Comparison of ENCODE assay signal across 1 cellular context in the genomic region with DNA sequence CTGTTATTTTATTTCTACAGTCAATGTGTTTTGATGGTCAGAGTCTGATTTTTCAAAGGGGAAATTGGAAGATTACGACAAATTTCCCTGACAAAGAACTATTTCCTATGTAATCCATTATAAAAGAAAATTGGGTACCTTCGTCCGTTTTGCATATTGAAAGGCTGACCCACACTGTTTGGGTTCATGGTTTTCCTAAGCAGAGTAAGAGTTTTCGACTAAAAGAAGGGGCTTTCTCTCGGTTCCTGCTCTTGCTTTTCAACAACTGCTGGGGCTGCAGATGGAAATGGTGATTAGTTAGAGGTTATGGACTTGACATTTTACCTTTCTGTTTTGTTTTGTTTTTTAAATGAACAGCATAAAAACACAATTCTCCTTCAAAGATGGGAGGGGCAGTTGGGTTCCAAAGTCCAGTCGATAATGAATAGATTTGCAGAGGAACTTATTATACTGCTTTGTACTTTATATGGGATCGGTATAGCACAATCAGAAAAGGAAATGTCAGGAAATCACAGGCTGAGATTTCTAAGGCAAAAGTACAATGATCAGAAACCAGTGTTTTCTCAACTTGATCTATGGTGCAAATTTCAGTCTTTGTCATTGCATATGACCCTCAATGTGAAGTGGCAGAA.
TF ChIP-seq lines count a peak whose summit lies in the region.

No MANE protein-coding gene starts in this region.

TF ChIP-seq in HepG2, 621 proteins besides CTCF, POLR2A, EP300 and RAD21:
- TF ChIP-seq SMYD3 (CRISPR knock-in tag; IDR thresholded peaks at IDR 0.05): no peak
- no peak for TF ChIP-seq MATR3 (CRISPR knock-in tag; IDR thresholded peaks at IDR 0.05)
- TF ChIP-seq GPBP1L1 (CRISPR knock-in tag; IDR thresholded peaks at IDR 0.05): no peak
- TF ChIP-seq ZNF18 (CRISPR knock-in tag; IDR thresholded peaks at IDR 0.05; ENCODE audit: insufficient replicate concordance): no peak
- no peak for TF ChIP-seq ZBTB42 (CRISPR knock-in tag; IDR thresholded peaks at IDR 0.05)
- no peak for TF ChIP-seq PHF5A (CRISPR knock-in tag; IDR thresholded peaks at IDR 0.05; ENCODE audit: low read depth, unreplicated experiment)
- TF ChIP-seq ZNF414 (CRISPR knock-in tag; IDR thresholded peaks at IDR 0.05): no peak
- TF ChIP-seq FOSL1 (CRISPR knock-in tag; IDR thresholded peaks at IDR 0.05; ENCODE audit: borderline replicate concordance): no peak
- no peak for TF ChIP-seq ZNF556 (CRISPR knock-in tag; IDR thresholded peaks at IDR 0.05; ENCODE audit: borderline replicate concordance)
- TF ChIP-seq MBNL3 (CRISPR knock-in tag; conservative IDR thresholded peaks at IDR 0.05): no peak
